In the genomic region with DNA sequence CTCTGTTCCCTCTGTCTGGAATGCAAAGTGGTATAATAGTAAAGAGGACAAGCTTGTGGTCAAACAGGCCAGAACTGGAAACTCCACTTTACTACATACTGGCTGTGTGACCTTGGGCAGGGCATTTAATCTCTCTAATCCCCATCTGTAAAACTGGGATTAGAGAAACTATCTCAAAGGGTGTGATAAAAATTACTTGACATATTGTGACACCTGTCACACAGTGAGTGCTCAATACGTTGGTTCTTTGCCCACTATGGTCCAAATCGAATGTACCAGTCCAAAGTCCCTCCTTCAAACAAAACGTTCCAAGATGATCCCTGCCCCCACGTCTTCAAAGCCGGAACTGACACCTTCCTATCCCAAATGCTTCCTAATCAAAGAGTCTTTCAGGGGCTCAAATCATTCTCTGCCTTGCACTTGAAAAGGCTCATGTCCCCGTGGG, we compare ENCODE assay signal across 1 cellular context.
TF ChIP-seq lines count a peak whose summit lies in the region.

No MANE protein-coding gene starts in this region.

TF ChIP-seq in HepG2, 621 proteins besides CTCF, POLR2A, EP300 and RAD21 (continued from another document and continues in another):
- TF ChIP-seq, protein P1, sequence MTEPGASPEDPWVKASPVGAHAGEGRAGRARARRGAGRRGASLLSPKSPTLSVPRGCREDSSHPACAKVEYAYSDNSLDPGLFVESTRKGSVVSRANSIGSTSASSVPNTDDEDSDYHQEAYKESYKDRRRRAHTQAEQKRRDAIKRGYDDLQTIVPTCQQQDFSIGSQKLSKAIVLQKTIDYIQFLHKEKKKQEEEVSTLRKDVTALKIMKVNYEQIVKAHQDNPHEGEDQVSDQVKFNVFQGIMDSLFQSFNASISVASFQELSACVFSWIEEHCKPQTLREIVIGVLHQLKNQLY (CRISPR knock-in tag; IDR thresholded peaks at IDR 0.05): peak; percentile 65; the same call in 1 of the 2 replicates
- TF ChIP-seq, protein P2, sequence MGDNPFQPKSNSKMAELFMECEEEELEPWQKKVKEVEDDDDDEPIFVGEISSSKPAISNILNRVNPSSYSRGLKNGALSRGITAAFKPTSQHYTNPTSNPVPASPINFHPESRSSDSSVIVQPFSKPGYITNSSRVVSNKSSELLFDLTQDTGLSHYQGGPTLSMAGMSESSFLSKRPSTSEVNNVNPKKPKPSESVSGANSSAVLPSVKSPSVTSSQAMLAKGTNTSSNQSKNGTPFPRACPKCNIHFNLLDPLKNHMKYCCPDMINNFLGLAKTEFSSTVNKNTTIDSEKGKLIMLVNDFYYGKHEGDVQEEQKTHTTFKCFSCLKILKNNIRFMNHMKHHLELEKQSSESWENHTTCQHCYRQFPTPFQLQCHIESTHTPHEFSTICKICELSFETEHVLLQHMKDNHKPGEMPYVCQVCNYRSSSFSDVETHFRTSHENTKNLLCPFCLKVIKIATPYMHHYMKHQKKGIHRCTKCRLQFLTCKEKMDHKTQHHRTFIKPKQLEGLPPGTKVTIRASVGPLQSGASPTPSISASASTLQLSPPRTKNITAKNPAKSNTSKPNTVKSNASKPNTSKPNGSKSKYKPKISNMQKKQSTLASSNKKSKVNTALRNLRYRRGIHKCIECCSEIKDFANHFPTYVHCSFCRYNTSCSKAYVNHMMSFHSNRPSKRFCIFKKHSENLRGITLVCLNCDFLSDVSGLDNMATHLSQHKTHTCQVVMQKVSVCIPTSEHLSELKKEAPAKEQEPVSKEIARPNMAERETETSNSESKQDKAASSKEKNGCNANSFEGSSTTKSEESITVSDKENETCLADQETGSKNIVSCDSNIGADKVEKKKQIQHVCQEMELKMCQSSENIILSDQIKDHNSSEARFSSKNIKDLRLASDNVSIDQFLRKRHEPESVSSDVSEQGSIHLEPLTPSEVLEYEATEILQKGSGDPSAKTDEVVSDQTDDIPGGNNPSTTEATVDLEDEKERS (CRISPR knock-in tag; IDR thresholded peaks at IDR 0.05): no peak
- TF ChIP-seq POLR2AphosphoS2 (IDR thresholded peaks at IDR 0.05; ENCODE audit: low read depth, low read length) (no peak), ZNF136 (CRISPR knock-in tag; IDR thresholded peaks at IDR 0.05; ENCODE audit: low read depth) (no peak), SCMH1 (CRISPR knock-in tag; IDR thresholded peaks at IDR 0.05; ENCODE audit: borderline replicate concordance) (no peak), ZNF737 (CRISPR knock-in tag; IDR thresholded peaks at IDR 0.05; ENCODE audit: borderline replicate concordance) (no peak; the same call in 1 of the 2 replicates), ZKSCAN8 (CRISPR knock-in tag; IDR thresholded peaks at IDR 0.05; ENCODE audit: borderline replicate concordance) (no peak), ONECUT2 (CRISPR knock-in tag; IDR thresholded peaks at IDR 0.05) (peak; percentile 81), NFKBIZ (CRISPR knock-in tag; IDR thresholded peaks at IDR 0.05) (peak; percentile 46; the same call in 1 of the 2 replicates), ZNF383 (CRISPR knock-in tag; IDR thresholded peaks at IDR 0.05; ENCODE audit: borderline replicate concordance) (no peak), FOXO1 (CRISPR knock-in tag; IDR thresholded peaks at IDR 0.05) (no peak), ZNF431 (CRISPR knock-in tag; IDR thresholded peaks at IDR 0.05; ENCODE audit: borderline replicate concordance, low read depth) (0 out of 2 replicates have a peak, but pooled peaks have one; percentile 51), NFIC (IDR thresholded peaks at IDR 0.05; ENCODE audit: low read length) (peak; percentile 77; the same call in 1 of the 2 replicates), ARNT2 (CRISPR knock-in tag; IDR thresholded peaks at IDR 0.05; ENCODE audit: low read depth) (no peak; the same call in 1 of the 2 replicates), SP5 (CRISPR knock-in tag; IDR thresholded peaks at IDR 0.05; ENCODE audit: borderline replicate concordance, low read depth) (no peak; the same call in 1 of the 2 replicates), PHF21A (CRISPR knock-in tag; IDR thresholded peaks at IDR 0.05) (peak; percentile 52), ZNF253 (CRISPR knock-in tag; IDR thresholded peaks at IDR 0.05; ENCODE audit: borderline replicate concordance) (no peak), CEBPB (IDR thresholded peaks at IDR 0.05; ENCODE audit: borderline replicate concordance, low read depth, low read length) (no peak), ZSCAN20 (CRISPR knock-in tag; IDR thresholded peaks at IDR 0.05; ENCODE audit: borderline replicate concordance) (no peak), MTA3 (CRISPR knock-in tag; IDR thresholded peaks at IDR 0.05) (no peak), RFX3 (CRISPR knock-in tag; IDR thresholded peaks at IDR 0.05) (no peak), KLF6 (CRISPR knock-in tag; IDR thresholded peaks at IDR 0.05) (0 out of 2 replicates have a peak, but pooled peaks have one; percentile 1), ZNF589 (CRISPR knock-in tag; conservative IDR thresholded peaks at IDR 0.05) (no peak), ZNF775 (CRISPR knock-in tag; IDR thresholded peaks at IDR 0.05; ENCODE audit: borderline replicate concordance) (no peak), ZBTB42 (CRISPR knock-in tag; IDR thresholded peaks at IDR 0.05) (no peak), HNRNPH1 (optimal IDR thresholded peaks at IDR 0.05; ENCODE audit: low read depth, low read length) (no peak), ZNF747 (CRISPR knock-in tag; IDR thresholded peaks at IDR 0.05; ENCODE audit: borderline replicate concordance) (no peak), ZNF761 (CRISPR knock-in tag; conservative IDR thresholded peaks at IDR 0.05) (no peak), PITX1 (CRISPR knock-in tag; IDR thresholded peaks at IDR 0.05) (peak; percentile 67; the same call in 1 of the 2 replicates), TBL1XR1 (IDR thresholded peaks at IDR 0.05; ENCODE audit: borderline replicate concordance, low read length, partially characterized antibody) (no peak), ZNF496 (CRISPR knock-in tag; IDR thresholded peaks at IDR 0.05; ENCODE audit: insufficient replicate concordance) (no peak), ZNF263 (CRISPR knock-in tag; IDR thresholded peaks at IDR 0.05) (no peak), DMAP1 (CRISPR knock-in tag; IDR thresholded peaks at IDR 0.05) (no peak), MIER3 (CRISPR knock-in tag; IDR thresholded peaks at IDR 0.05; ENCODE audit: borderline replicate concordance) (0 out of 2 replicates have a peak, but pooled peaks have one; percentile 51), ZNF550 (CRISPR knock-in tag; IDR thresholded peaks at IDR 0.05; ENCODE audit: borderline replicate concordance) (no peak), ZNF878 (CRISPR knock-in tag; IDR thresholded peaks at IDR 0.05) (no peak), ZFY (CRISPR knock-in tag; IDR thresholded peaks at IDR 0.05) (no peak), ZSCAN21 (CRISPR knock-in tag; IDR thresholded peaks at IDR 0.05; ENCODE audit: borderline replicate concordance) (no peak), ZFX (CRISPR knock-in tag; IDR thresholded peaks at IDR 0.05; ENCODE audit: low read depth) (no peak; the same call in 1 of the 2 replicates), ZNF605 (CRISPR knock-in tag; IDR thresholded peaks at IDR 0.05) (peak; percentile 61)
- TF ChIP-seq, protein P3, sequence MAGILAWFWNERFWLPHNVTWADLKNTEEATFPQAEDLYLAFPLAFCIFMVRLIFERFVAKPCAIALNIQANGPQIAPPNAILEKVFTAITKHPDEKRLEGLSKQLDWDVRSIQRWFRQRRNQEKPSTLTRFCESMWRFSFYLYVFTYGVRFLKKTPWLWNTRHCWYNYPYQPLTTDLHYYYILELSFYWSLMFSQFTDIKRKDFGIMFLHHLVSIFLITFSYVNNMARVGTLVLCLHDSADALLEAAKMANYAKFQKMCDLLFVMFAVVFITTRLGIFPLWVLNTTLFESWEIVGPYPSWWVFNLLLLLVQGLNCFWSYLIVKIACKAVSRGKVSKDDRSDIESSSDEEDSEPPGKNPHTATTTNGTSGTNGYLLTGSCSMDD (CRISPR knock-in tag; IDR thresholded peaks at IDR 0.05): no peak
- TF ChIP-seq, protein P4, sequence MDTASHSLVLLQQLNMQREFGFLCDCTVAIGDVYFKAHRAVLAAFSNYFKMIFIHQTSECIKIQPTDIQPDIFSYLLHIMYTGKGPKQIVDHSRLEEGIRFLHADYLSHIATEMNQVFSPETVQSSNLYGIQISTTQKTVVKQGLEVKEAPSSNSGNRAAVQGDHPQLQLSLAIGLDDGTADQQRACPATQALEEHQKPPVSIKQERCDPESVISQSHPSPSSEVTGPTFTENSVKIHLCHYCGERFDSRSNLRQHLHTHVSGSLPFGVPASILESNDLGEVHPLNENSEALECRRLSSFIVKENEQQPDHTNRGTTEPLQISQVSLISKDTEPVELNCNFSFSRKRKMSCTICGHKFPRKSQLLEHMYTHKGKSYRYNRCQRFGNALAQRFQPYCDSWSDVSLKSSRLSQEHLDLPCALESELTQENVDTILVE (CRISPR knock-in tag; IDR thresholded peaks at IDR 0.05): no peak
- TF ChIP-seq, protein P5, sequence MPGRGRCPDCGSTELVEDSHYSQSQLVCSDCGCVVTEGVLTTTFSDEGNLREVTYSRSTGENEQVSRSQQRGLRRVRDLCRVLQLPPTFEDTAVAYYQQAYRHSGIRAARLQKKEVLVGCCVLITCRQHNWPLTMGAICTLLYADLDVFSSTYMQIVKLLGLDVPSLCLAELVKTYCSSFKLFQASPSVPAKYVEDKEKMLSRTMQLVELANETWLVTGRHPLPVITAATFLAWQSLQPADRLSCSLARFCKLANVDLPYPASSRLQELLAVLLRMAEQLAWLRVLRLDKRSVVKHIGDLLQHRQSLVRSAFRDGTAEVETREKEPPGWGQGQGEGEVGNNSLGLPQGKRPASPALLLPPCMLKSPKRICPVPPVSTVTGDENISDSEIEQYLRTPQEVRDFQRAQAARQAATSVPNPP (CRISPR knock-in tag; IDR thresholded peaks at IDR 0.05): no peak
- TF ChIP-seq, protein P6, sequence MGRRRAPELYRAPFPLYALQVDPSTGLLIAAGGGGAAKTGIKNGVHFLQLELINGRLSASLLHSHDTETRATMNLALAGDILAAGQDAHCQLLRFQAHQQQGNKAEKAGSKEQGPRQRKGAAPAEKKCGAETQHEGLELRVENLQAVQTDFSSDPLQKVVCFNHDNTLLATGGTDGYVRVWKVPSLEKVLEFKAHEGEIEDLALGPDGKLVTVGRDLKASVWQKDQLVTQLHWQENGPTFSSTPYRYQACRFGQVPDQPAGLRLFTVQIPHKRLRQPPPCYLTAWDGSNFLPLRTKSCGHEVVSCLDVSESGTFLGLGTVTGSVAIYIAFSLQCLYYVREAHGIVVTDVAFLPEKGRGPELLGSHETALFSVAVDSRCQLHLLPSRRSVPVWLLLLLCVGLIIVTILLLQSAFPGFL (CRISPR knock-in tag; IDR thresholded peaks at IDR 0.05): no peak
- TF ChIP-seq, protein P7, sequence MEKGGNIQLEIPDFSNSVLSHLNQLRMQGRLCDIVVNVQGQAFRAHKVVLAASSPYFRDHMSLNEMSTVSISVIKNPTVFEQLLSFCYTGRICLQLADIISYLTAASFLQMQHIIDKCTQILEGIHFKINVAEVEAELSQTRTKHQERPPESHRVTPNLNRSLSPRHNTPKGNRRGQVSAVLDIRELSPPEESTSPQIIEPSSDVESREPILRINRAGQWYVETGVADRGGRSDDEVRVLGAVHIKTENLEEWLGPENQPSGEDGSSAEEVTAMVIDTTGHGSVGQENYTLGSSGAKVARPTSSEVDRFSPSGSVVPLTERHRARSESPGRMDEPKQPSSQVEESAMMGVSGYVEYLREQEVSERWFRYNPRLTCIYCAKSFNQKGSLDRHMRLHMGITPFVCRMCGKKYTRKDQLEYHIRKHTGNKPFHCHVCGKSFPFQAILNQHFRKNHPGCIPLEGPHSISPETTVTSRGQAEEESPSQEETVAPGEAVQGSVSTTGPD (CRISPR knock-in tag; IDR thresholded peaks at IDR 0.05): no peak
- TF ChIP-seq, protein P8, sequence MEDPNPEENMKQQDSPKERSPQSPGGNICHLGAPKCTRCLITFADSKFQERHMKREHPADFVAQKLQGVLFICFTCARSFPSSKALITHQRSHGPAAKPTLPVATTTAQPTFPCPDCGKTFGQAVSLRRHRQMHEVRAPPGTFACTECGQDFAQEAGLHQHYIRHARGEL (CRISPR knock-in tag; IDR thresholded peaks at IDR 0.05): no peak
- TF ChIP-seq, protein P9, sequence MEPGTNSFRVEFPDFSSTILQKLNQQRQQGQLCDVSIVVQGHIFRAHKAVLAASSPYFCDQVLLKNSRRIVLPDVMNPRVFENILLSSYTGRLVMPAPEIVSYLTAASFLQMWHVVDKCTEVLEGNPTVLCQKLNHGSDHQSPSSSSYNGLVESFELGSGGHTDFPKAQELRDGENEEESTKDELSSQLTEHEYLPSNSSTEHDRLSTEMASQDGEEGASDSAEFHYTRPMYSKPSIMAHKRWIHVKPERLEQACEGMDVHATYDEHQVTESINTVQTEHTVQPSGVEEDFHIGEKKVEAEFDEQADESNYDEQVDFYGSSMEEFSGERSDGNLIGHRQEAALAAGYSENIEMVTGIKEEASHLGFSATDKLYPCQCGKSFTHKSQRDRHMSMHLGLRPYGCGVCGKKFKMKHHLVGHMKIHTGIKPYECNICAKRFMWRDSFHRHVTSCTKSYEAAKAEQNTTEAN (CRISPR knock-in tag; conservative IDR thresholded peaks at IDR 0.05): no peak
- TF ChIP-seq, protein P10, sequence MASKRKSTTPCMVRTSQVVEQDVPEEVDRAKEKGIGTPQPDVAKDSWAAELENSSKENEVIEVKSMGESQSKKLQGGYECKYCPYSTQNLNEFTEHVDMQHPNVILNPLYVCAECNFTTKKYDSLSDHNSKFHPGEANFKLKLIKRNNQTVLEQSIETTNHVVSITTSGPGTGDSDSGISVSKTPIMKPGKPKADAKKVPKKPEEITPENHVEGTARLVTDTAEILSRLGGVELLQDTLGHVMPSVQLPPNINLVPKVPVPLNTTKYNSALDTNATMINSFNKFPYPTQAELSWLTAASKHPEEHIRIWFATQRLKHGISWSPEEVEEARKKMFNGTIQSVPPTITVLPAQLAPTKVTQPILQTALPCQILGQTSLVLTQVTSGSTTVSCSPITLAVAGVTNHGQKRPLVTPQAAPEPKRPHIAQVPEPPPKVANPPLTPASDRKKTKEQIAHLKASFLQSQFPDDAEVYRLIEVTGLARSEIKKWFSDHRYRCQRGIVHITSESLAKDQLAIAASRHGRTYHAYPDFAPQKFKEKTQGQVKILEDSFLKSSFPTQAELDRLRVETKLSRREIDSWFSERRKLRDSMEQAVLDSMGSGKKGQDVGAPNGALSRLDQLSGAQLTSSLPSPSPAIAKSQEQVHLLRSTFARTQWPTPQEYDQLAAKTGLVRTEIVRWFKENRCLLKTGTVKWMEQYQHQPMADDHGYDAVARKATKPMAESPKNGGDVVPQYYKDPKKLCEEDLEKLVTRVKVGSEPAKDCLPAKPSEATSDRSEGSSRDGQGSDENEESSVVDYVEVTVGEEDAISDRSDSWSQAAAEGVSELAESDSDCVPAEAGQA (IDR thresholded peaks at IDR 0.05; ENCODE audit: low read depth): no peak
- TF ChIP-seq, protein P10 (CRISPR knock-in tag; IDR thresholded peaks at IDR 0.05; ENCODE audit: borderline replicate concordance): no peak
